Comparison of ENCODE assay signal across 1 cellular context in the genomic region with DNA sequence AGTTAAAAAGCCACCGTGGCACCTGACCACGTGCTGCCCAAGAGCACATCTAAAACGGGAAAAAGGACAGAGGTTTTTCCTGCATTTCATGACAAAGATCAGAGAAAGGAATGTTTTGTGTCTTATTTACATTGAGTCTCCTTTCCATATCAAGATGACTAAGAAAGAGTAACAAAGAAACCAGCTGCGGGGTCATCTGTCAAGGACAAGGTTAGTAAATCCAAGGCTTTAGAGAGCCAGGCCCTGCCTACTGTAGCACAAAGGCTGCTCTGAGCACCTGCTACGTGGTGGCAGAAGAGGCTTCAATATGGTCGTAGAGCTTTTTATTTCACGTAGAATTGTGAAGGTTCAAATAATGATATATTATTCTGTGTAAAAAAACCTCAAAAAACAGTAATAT.
TF ChIP-seq lines count a peak whose summit lies in the region.

No MANE protein-coding gene starts in this region.

TF ChIP-seq in HepG2, 621 proteins besides CTCF, POLR2A, EP300 and RAD21 (continued from another document):
- TF ChIP-seq GABPB1 (CRISPR knock-in tag; IDR thresholded peaks at IDR 0.05) (no peak), POLR2AphosphoS5 (IDR thresholded peaks at IDR 0.05; ENCODE audit: low read depth, low read length) (no peak), SAP130 (CRISPR knock-in tag; IDR thresholded peaks at IDR 0.05; ENCODE audit: low read depth) (no peak), ZNF746 (CRISPR knock-in tag; IDR thresholded peaks at IDR 0.05) (no peak), CBX1 (IDR thresholded peaks at IDR 0.05; ENCODE audit: low read depth) (no peak)
- TF ChIP-seq, protein P1, sequence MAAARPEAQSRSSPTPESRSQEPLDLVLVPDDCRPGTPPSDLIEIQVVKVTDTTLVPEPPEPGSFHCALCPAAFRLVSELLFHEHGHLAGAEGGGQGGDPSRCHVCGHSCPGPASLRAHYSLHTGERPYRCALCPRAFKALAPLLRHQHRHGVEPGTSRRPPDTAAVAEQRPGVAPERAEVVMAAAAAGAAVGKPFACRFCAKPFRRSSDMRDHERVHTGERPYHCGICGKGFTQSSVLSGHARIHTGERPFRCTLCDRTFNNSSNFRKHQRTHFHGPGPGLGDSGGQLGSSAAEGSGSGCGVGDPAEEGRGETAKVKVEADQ (CRISPR knock-in tag; IDR thresholded peaks at IDR 0.05; ENCODE audit: borderline replicate concordance): no peak
- TF ChIP-seq, protein P2, sequence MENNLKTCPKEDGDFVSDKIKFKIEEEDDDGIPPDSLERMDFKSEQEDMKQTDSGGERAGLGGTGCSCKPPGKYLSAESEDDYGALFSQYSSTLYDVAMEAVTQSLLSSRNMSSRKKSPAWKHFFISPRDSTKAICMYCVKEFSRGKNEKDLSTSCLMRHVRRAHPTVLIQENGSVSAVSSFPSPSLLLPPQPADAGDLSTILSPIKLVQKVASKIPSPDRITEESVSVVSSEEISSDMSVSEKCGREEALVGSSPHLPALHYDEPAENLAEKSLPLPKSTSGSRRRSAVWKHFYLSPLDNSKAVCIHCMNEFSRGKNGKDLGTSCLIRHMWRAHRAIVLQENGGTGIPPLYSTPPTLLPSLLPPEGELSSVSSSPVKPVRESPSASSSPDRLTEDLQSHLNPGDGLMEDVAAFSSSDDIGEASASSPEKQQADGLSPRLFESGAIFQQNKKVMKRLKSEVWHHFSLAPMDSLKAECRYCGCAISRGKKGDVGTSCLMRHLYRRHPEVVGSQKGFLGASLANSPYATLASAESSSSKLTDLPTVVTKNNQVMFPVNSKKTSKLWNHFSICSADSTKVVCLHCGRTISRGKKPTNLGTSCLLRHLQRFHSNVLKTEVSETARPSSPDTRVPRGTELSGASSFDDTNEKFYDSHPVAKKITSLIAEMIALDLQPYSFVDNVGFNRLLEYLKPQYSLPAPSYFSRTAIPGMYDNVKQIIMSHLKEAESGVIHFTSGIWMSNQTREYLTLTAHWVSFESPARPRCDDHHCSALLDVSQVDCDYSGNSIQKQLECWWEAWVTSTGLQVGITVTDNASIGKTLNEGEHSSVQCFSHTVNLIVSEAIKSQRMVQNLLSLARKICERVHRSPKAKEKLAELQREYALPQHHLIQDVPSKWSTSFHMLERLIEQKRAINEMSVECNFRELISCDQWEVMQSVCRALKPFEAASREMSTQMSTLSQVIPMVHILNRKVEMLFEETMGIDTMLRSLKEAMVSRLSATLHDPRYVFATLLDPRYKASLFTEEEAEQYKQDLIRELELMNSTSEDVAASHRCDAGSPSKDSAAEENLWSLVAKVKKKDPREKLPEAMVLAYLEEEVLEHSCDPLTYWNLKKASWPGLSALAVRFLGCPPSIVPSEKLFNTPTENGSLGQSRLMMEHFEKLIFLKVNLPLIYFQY (CRISPR knock-in tag; IDR thresholded peaks at IDR 0.05; ENCODE audit: borderline replicate concordance): no peak
